In genomic region chr18:3481696-3482210, GRCh38 we compare ENCODE assay signal across 7 cellular contexts. TPM values are rescaled to one million over a fixed set of nuclear protein-coding genes. Genes with fewer than 3 reads are reported as not detected.
DNase-seq lines count a peak whose midpoint lies in the region; ATAC-seq and TF ChIP-seq lines count a peak whose summit lies in the region.

No MANE protein-coding gene starts in this region.

- POLR2A ChIA-PET in OCI-LY7 (lab: Charles Lee) = interaction anchor here (1.0 to 1.4 kb wide), 3 partner anchors 10 to 104 kb away, joined by 3 to 5 read pairs (median 4); no protein-coding TSS in a partner anchor
- POLR2A ChIA-PET in CD8-positive, alpha-beta memory T cell (lab: Charles Lee) = interaction anchor here (0.7 to 1.0 kb wide), 2 partner anchors 16 to 23 kb away, joined by 3 read pairs; no protein-coding TSS in a partner anchor

- no peaks in the 10 kb centered on the region for H3K36me3 Mint-ChIP-seq in osteocyte (ENCODE audit: unreplicated experiment)
- H3K36me3 Mint-ChIP-seq in CD8-positive, alpha-beta memory T cell = no peaks in the 10 kb centered on the region

- peak; percentile 57 for ATAC-seq in GM21360 (IDR thresholded peaks at IDR 0.05; ENCODE audit: unreplicated experiment)
- ATAC-seq in GM18858 (IDR thresholded peaks at IDR 0.05; ENCODE audit: unreplicated experiment) = no peak

- H3K9me3 Mint-ChIP-seq in osteocyte (ENCODE audit: unreplicated experiment) = no peaks in the 10 kb centered on the region
- H3K9me3 Mint-ChIP-seq in CD8-positive, alpha-beta memory T cell = no peaks in the 10 kb centered on the region

- H3K4me1 Mint-ChIP-seq in osteocyte (ENCODE audit: unreplicated experiment) = no peaks in the 10 kb centered on the region
- H3K4me1 Mint-ChIP-seq in CD8-positive, alpha-beta memory T cell = peaks cover 0 to 4% (median 3%) of the 10 kb centered on the region in 3 donors

- no peak overlapping the region for H3K4me2 ChIP-seq in OCI-LY7 (ENCODE audit: low read length)

- no peaks in the 10 kb centered on the region for H3K79me2 ChIP-seq in OCI-LY7 (ENCODE audit: insufficient read depth, low read depth, low read length)

- intact Hi-C loops in OCI-LY7 (cut with micrococcal nuclease; ENCODE audit: unreplicated experiment) (no loop called here), dorsolateral prefrontal cortex (cut with DNase I) (no loop called here)

- peaks cover 10% of the 10 kb centered on the region for H3K4me1 ChIP-seq in OCI-LY7 (ENCODE audit: insufficient read depth, low read length, poor library complexity, severe bottlenecking)
- H3K4me1 ChIP-seq in CD8-positive, alpha-beta memory T cell (ENCODE audit: insufficient read depth, low read length) = no peaks in the 10 kb centered on the region

- H2AFZ ChIP-seq in OCI-LY7 (ENCODE audit: low read length) = no peak overlapping the region

- H3K27ac ChIP-seq in OCI-LY7 (ENCODE audit: low read depth, low read length, poor library complexity, severe bottlenecking) (no peak overlapping the region), dorsolateral prefrontal cortex (no peak overlapping the region)
- H3K27ac ChIP-seq in CD8-positive, alpha-beta memory T cell (ENCODE audit: low read depth, low read length) = no peak overlapping the region

- no peaks in the 10 kb centered on the region for H3K27me3 ChIP-seq in dorsolateral prefrontal cortex
- no peaks in the 10 kb centered on the region for H3K27me3 ChIP-seq in CD8-positive, alpha-beta memory T cell (ENCODE audit: insufficient read depth, low read length, poor library complexity, severe bottlenecking)

- TF ChIP-seq CTCF in OCI-LY7 (conservative IDR thresholded peaks at IDR 0.05; ENCODE audit: low read length) = peak; percentile 84
- peak in 49 of 56 donors; percentile 16 to 61 (median 36) for TF ChIP-seq CTCF in dorsolateral prefrontal cortex (IDR thresholded peaks at IDR 0.05 in 54 of 56, conservative IDR thresholded peaks at IDR 0.05 in 2 of 56; ENCODE audit: low read depth in 1 of 56, partially characterized antibody in 56 of 56)
- TF ChIP-seq CTCF in osteocyte (IDR thresholded peaks at IDR 0.05) = peak; percentile 52

- DNase-seq in DMS53 (lab: John Stamatoyannopoulos, UW) (peak; percentile 83), OCI-LY7 (ENCODE audit: low spot score) (peak; percentile 74), dorsolateral prefrontal cortex (no peak), osteocyte (ENCODE audit: extremely low spot score, unreplicated experiment) (no peak)
- no peak for DNase-seq in CD8-positive, alpha-beta memory T cell

- H3K27me3 Mint-ChIP-seq in osteocyte (ENCODE audit: unreplicated experiment) = no peaks in the 10 kb centered on the region
- H3K27me3 Mint-ChIP-seq in CD8-positive, alpha-beta memory T cell = peaks cover 1 to 3% of the 10 kb centered on the region in 2 donors

- H3K4me3 Mint-ChIP-seq in osteocyte (ENCODE audit: unreplicated experiment) = no peak overlapping the region
- no peak overlapping the region for H3K4me3 Mint-ChIP-seq in CD8-positive, alpha-beta memory T cell

- H3K27ac Mint-ChIP-seq in osteocyte (ENCODE audit: unreplicated experiment) = no peak overlapping the region
- no peak overlapping the region for H3K27ac Mint-ChIP-seq in CD8-positive, alpha-beta memory T cell

- no peaks in the 10 kb centered on the region for H3K9me2 ChIP-seq in OCI-LY7 (ENCODE audit: insufficient read depth, low read length)

- CTCF ChIA-PET in OCI-LY7 (lab: Charles Lee; ENCODE audit: unreplicated experiment) = interaction anchor here (0.6 kb wide), 1 partner anchor 39 kb away, joined by 3 read pairs; no protein-coding TSS in a partner anchor
- CTCF ChIA-PET in CD8-positive, alpha-beta memory T cell (lab: Charles Lee) = interaction anchor here (0.8 to 1.7 kb wide), 10 partner anchors 8 to 113 kb away, joined by 3 to 7 read pairs (median 3); no protein-coding TSS in a partner anchor

- H4K20me1 ChIP-seq in OCI-LY7 (ENCODE audit: insufficient read depth, low read length) = no peaks in the 10 kb centered on the region

- no peaks in the 10 kb centered on the region for H3K36me3 ChIP-seq in OCI-LY7 (ENCODE audit: insufficient read depth, low read length)
- no peaks in the 10 kb centered on the region for H3K36me3 ChIP-seq in CD8-positive, alpha-beta memory T cell (ENCODE audit: insufficient read depth, low read length)

- no peak overlapping the region for H3K4me3 ChIP-seq in OCI-LY7 (ENCODE audit: low read depth, low read length, poor library complexity, severe bottlenecking)
- H3K4me3 ChIP-seq in dorsolateral prefrontal cortex = no peak overlapping the region
- no peak overlapping the region for H3K4me3 ChIP-seq in CD8-positive, alpha-beta memory T cell (ENCODE audit: low read length)

- no peaks in the 10 kb centered on the region for H3K9me3 ChIP-seq in OCI-LY7 (ENCODE audit: low read length)
- no peaks in the 10 kb centered on the region for H3K9me3 ChIP-seq in CD8-positive, alpha-beta memory T cell (ENCODE audit: low read length)

- no TSS peak for BruUV-seq in OCI-LY7 (replicated peaks; lab: Mats Ljungman, UMichigan)

RNA-seq across cellular contexts. Expression of gene TGIF1, which starts 31.8 kb away (rescaled TPM):
- 61.5 and 69.0 TPM in 2 replicates for total RNA-seq in OCI-LY7 (2014; rRNA removed; shearing (Covaris generic))
- total RNA-seq in OCI-LY7 (2022) (40.9 and 42.5 TPM in 2 replicates), dorsolateral prefrontal cortex (10 to 100 TPM in 81 of 120 experiments, 1 to 10 TPM in 39; 5.1 to 30.2 (median 12.3) TPM), osteocyte (83.0 and 90.7 TPM in 2 replicates)
- 10 to 100 TPM; 36.9 to 38.3 TPM for total RNA-seq in CD8-positive, alpha-beta memory T cell
- 77.0 TPM for polyA plus RNA-seq in CD8-positive, alpha-beta memory T cell

Comparison
In these comparisons a context has a peak if more than half of its experiments do, and no peak if none do; other contexts are left out.
1. DNase-seq: peak in DMS53 (single experiment) and OCI-LY7 (single experiment); none in dorsolateral prefrontal cortex (0 of 10), osteocyte (single experiment) and CD8-positive, alpha-beta memory T cell (0 of 5).
2. Peak in every context shown above with its lines, with median percentiles within 50 percentile points of each other: CTCF ChIP-seq.